ENCODE assay signal across 14 cellular contexts in the genomic region with DNA sequence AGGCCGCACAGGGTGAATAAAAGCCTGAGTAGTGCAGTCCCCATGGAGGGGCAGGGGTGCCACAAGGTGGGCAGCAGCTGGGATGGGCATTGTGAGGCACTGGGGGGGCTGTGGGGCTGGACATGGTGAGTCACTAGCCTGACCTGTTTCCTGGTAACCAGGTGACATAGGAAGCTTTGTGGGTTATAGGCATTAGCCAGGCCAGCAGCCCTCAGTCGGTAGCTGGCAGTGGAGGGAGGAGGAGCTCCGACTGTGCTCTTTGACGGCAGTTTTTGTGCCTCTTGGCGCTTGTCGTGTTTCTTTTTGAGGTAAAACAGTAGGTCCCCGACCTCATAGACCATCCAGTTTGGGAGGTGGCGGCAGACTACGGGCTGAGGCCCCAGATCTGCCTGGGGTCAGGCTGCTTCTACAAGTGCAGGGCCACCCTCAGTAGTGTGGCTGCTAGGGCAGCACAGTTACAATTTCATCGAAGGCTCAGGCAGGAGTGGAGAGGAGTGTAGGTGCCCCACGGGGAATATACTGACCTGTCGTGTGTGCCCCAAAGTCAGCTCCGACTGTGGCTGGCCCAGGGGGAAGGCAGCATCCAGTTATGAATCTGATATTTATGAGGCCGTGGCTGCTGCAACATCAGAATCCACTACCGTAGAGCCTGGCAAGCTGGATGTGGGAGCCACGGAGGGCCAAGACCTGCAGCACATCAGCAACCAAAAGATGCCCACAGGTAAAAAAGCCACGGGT.
DNase-seq lines count a peak whose midpoint lies in the region; FAIRE-seq and TF ChIP-seq lines count a peak whose summit lies in the region.
"Had no signal": no experiment of that assay in that cellular context is flagged by ENCODE, and none has a peak within 500 bp of the region (broad histone marks: within the 10 kb centered on the region; RNA-seq: fewer than 3 reads in every experiment).

No MANE protein-coding gene starts in this region.

- H3K4me1 Mint-ChIP-seq in H9: no peaks in the 10 kb centered on the region
- H3K4me1 Mint-ChIP-seq in activated CD4-positive, alpha-beta memory T cell treated with anti-CD3 and anti-CD28 coated beads for 36 hours (ENCODE audit: low read depth): no peaks in the 10 kb centered on the region
- H3K4me1 Mint-ChIP-seq: CD4-positive, alpha-beta memory T cell had no signal

- H2BK120ac ChIP-seq in H9 (ENCODE audit: low read depth, low read length, poor library complexity, severe bottlenecking) (no peak overlapping the region), neuronal stem cell (ENCODE audit: low read depth, low read length) (no peak overlapping the region)

- no peaks in the 10 kb centered on the region for H3K27me3 ChIP-seq in H9 (ENCODE audit: insufficient read depth, low read length)
- H3K27me3 ChIP-seq in bronchial epithelial cell (ENCODE audit: control insufficient read depth, insufficient read depth, low read length): no peaks in the 10 kb centered on the region
- peaks cover 0 to 19% (median 0%) of the 10 kb centered on the region in 3 experiments for H3K27me3 ChIP-seq in neuronal stem cell (ENCODE audit: control insufficient read depth in 3 of 3, insufficient read depth in 3 of 3, low read depth in 1 of 3, low read length in 3 of 3)
- H3K27me3 ChIP-seq: BE2C had no signal

- H4K5ac ChIP-seq in H9 (ENCODE audit: insufficient read length, low read depth, low read length): no peak overlapping the region

- H2BK15ac ChIP-seq in H9 (ENCODE audit: low read depth, low read length): no peak overlapping the region
- H2BK15ac ChIP-seq in neuronal stem cell (ENCODE audit: low read length): peak overlapping the region; percentile 26

- H3K18ac ChIP-seq in H9 (ENCODE audit: insufficient read length, low read depth, low read length): no peak overlapping the region
- H3K18ac ChIP-seq in neuronal stem cell (ENCODE audit: low read length): peak overlapping the region; percentile 76

- H4K20me1 ChIP-seq in H9 (ENCODE audit: control insufficient read depth, insufficient read depth, insufficient read length): no peaks in the 10 kb centered on the region

- H3K36me3 ChIP-seq in bronchial epithelial cell (ENCODE audit: control insufficient read depth, insufficient read depth, low read length): no peaks in the 10 kb centered on the region
- no peaks in the 10 kb centered on the region for H3K36me3 ChIP-seq in neuronal stem cell (replicated peaks in 1 of 2; ENCODE audit: control insufficient read depth in 2 of 2, insufficient read depth in 2 of 2, low read length in 2 of 2)
- H3K36me3 ChIP-seq: BE2C had no signal

- no peak overlapping the region for H3T11ph ChIP-seq in H9 (ENCODE audit: low read length)

- no peak overlapping the region for H3K27ac Mint-ChIP-seq in H9
- no peak overlapping the region for H3K27ac Mint-ChIP-seq in activated CD4-positive, alpha-beta memory T cell treated with anti-CD3 and anti-CD28 coated beads for 36 hours
- H3K27ac Mint-ChIP-seq: CD4-positive, alpha-beta memory T cell had no signal

- H3K23ac ChIP-seq in H9 (ENCODE audit: insufficient read length, low read depth, low read length) (no peak overlapping the region), neuronal stem cell (ENCODE audit: low read depth, low read length, poor library complexity) (peak overlapping the region; percentile 43)

- DNase-seq in H9: no peak
- no peak for DNase-seq in bronchial epithelial cell (ENCODE audit: low read depth)
- no peak for DNase-seq in neuronal stem cell (ENCODE audit: low spot score)
- DNase-seq in kidney glomerular epithelial cell (lab: John Stamatoyannopoulos, UW): no peak
- no peak for DNase-seq in activated T-cell treated with anti-CD3 and anti-CD28 coated beads, Interleukin-2, amount 50 U/mL, for 1 hour
- DNase-seq in activated CD4-positive, alpha-beta memory T cell treated with anti-CD3 and anti-CD28 coated beads for 36 hours: no peak
- DNase-seq: BE2C; CD4-positive, alpha-beta memory T cell; DMS153; DND-41; GF-D8 had no signal

- no peaks in the 10 kb centered on the region for H3K9me3 Mint-ChIP-seq in H9
- no peaks in the 10 kb centered on the region for H3K9me3 Mint-ChIP-seq in activated CD4-positive, alpha-beta memory T cell treated with anti-CD3 and anti-CD28 coated beads for 36 hours
- H3K9me3 Mint-ChIP-seq: CD4-positive, alpha-beta memory T cell had no signal

- no peaks in the 10 kb centered on the region for H3K36me3 Mint-ChIP-seq in H9 (ENCODE audit: insufficient read depth in 1 of 3, low read depth in 3 of 3)
- no peaks in the 10 kb centered on the region for H3K36me3 Mint-ChIP-seq in activated CD4-positive, alpha-beta memory T cell treated with anti-CD3 and anti-CD28 coated beads for 36 hours
- H3K36me3 Mint-ChIP-seq: CD4-positive, alpha-beta memory T cell had no signal

- H2AFZ ChIP-seq in H9 (ENCODE audit: low read length): no peak overlapping the region
- H2AFZ ChIP-seq in neuronal stem cell (ENCODE audit: low read length): peak overlapping the region; percentile 29

- H3K56ac ChIP-seq in H9 (ENCODE audit: insufficient read length, low read depth, low read length): no peak overlapping the region

- peak; percentile 68 for FAIRE-seq in bronchial epithelial cell (lab: Jason Lieb, UNC)
- FAIRE-seq: A549, D721Med had no signal

- no peak overlapping the region for H3K4me3 Mint-ChIP-seq in H9
- no peak overlapping the region for H3K4me3 Mint-ChIP-seq in activated CD4-positive, alpha-beta memory T cell treated with anti-CD3 and anti-CD28 coated beads for 36 hours
- H3K4me3 Mint-ChIP-seq: CD4-positive, alpha-beta memory T cell had no signal

- no peaks in the 10 kb centered on the region for H3K23me2 ChIP-seq in H9 (ENCODE audit: insufficient read length, low read depth, low read length, poor library complexity, severe bottlenecking)

- no peaks in the 10 kb centered on the region for H3K9me3 ChIP-seq in H9 (ENCODE audit: control insufficient read depth, low read depth, low read length)
- no peaks in the 10 kb centered on the region for H3K9me3 ChIP-seq in neuronal stem cell (replicated peaks in 1 of 2; ENCODE audit: control insufficient read depth in 2 of 2, insufficient read depth in 1 of 2, low read depth in 1 of 2, low read length in 2 of 2)
- H3K9me3 ChIP-seq: A549, BE2C had no signal

- TF ChIP-seq CTCF in H9 (conservative IDR thresholded peaks at IDR 0.05) (no peak), bronchial epithelial cell (IDR thresholded peaks at IDR 0.05; ENCODE audit: insufficient read depth, low read length, severe bottlenecking) (no peak)

- H3K79me1 ChIP-seq in H9 (ENCODE audit: insufficient read depth, low read depth, low read length, poor library complexity, severe bottlenecking): no peaks in the 10 kb centered on the region
- H3K79me1 ChIP-seq in neuronal stem cell (ENCODE audit: low read depth, low read length): no peaks in the 10 kb centered on the region

- H2BK12ac ChIP-seq in H9 (ENCODE audit: insufficient read length, low read depth, low read length) (no peak overlapping the region), neuronal stem cell (ENCODE audit: low read length) (peak overlapping the region; percentile 73)

- H2BK5ac ChIP-seq in H9 (ENCODE audit: insufficient read length, low read length): no peak overlapping the region
- H2BK5ac ChIP-seq in neuronal stem cell (ENCODE audit: low read length): no peak overlapping the region

- H2BK20ac ChIP-seq in H9 (ENCODE audit: low read depth, low read length, poor library complexity, severe bottlenecking): no peak overlapping the region

- POLR2A ChIA-PET in activated CD4-positive, alpha-beta memory T cell treated with anti-CD3 and anti-CD28 coated beads for 36 hours (lab: Charles Lee): no interaction called here

- no peaks in the 10 kb centered on the region for H3K79me2 ChIP-seq in H9 (ENCODE audit: insufficient read depth, low read length)

- H4K91ac ChIP-seq in H9 (ENCODE audit: insufficient read length, low read depth, low read length) (no peak overlapping the region), neuronal stem cell (ENCODE audit: low read depth, low read length, poor library complexity) (no peak overlapping the region)

- no peak overlapping the region for H3K4ac ChIP-seq in H9 (ENCODE audit: low read depth, low read length)
- no peak overlapping the region for H3K4ac ChIP-seq in neuronal stem cell (ENCODE audit: low read length)

- H2AK5ac ChIP-seq in H9 (ENCODE audit: insufficient read length, low read length) (no peak overlapping the region), neuronal stem cell (ENCODE audit: low read depth, low read length) (peak overlapping the region; percentile 88)

- H3K4me3 ChIP-seq in bronchial epithelial cell (ENCODE audit: low read depth, low read length): no peak overlapping the region
- H3K4me3 ChIP-seq in neuronal stem cell (ENCODE audit: low read length in 2 of 2): no peak overlapping the region
- H3K4me3 ChIP-seq: A549 had no signal

- H3K4me2 ChIP-seq in H9 (ENCODE audit: insufficient read depth, insufficient read length, low read length): no peak overlapping the region
- H3K4me2 ChIP-seq in neuronal stem cell (ENCODE audit: insufficient read depth, low read length, poor library complexity, severe bottlenecking): no peak overlapping the region
- H3K4me2 ChIP-seq: A549 had no signal

- WGBS in H9 (ENCODE audit: extremely low coverage, insufficient read length, low lambda C conversion rate): no CpG with 5 or more reads among the region's 17 CpGs
- no CpG with 5 or more reads among the region's 17 CpGs for WGBS in neuronal stem cell (ENCODE audit: extremely low coverage in 2 of 2, insufficient read length in 2 of 2, insufficient replicate concordance in 1 of 2), 2 donors

- no peak overlapping the region for H4K8ac ChIP-seq in H9 (replicated peaks; ENCODE audit: insufficient read length, low read depth, low read length)
- H4K8ac ChIP-seq in neuronal stem cell (ENCODE audit: low read depth, low read length): no peak overlapping the region

- H3K14ac ChIP-seq in H9 (ENCODE audit: insufficient read depth, low read length): peak overlapping the region; percentile 53; the same call in 1 of the 2 replicates
- peak overlapping the region; percentile 21 for H3K14ac ChIP-seq in neuronal stem cell (ENCODE audit: low read length)

- H3K27ac ChIP-seq in H9 (ENCODE audit: insufficient read length, low read depth, low read length) (no peak overlapping the region), neuronal stem cell (replicated peaks; ENCODE audit: low read length) (no peak overlapping the region)
- H3K27ac ChIP-seq: A549, C4-2B had no signal

- H3K9ac ChIP-seq in H9 (ENCODE audit: extremely low read depth, insufficient read length, low read length) (no peak overlapping the region), neuronal stem cell (ENCODE audit: low read depth, low read length, poor library complexity) (peak overlapping the region; percentile 44)

- intact Hi-C loops in activated CD4-positive, alpha-beta memory T cell treated with anti-CD3 and anti-CD28 coated beads for 36 hours (cut with micrococcal nuclease): no loop called here

- H3K27me3 Mint-ChIP-seq in H9 (ENCODE audit: low read depth): no peaks in the 10 kb centered on the region
- H3K27me3 Mint-ChIP-seq in activated CD4-positive, alpha-beta memory T cell treated with anti-CD3 and anti-CD28 coated beads for 36 hours: no peaks in the 10 kb centered on the region
- H3K27me3 Mint-ChIP-seq: CD4-positive, alpha-beta memory T cell had no signal

- no peaks in the 10 kb centered on the region for H3K4me1 ChIP-seq in H9 (ENCODE audit: insufficient read depth, low read length)
- H3K4me1 ChIP-seq in neuronal stem cell (ENCODE audit: control insufficient read depth in 2 of 2, insufficient read depth in 1 of 2, low read depth in 1 of 2, low read length in 2 of 2): peaks cover 0 to 1% of the 10 kb centered on the region in 2 donors
- H3K4me1 ChIP-seq: A549, BE2C had no signal

- CTCF ChIA-PET in activated CD4-positive, alpha-beta memory T cell treated with anti-CD3 and anti-CD28 coated beads for 36 hours (lab: Charles Lee): no interaction called here
